ENCODE assay signal across 6 cellular contexts in genomic region chr3:50627407-50628051, GRCh38. TPM values are rescaled to one million over a fixed set of nuclear protein-coding genes. Genes with fewer than 3 reads are reported as not detected.
DNase-seq lines count a peak whose midpoint lies in the region; ATAC-seq and FAIRE-seq lines count a peak whose summit lies in the region.

No MANE protein-coding gene starts in this region.

- H3K27me3 ChIP-seq in H7 (ENCODE audit: control insufficient read depth, insufficient read depth, low read length) (no peaks in the 10 kb centered on the region), small intestine (ENCODE audit: control insufficient read depth in 2 of 2, insufficient read depth in 2 of 2, low read length in 2 of 2) (no peaks in the 10 kb centered on the region)

- H3K27ac ChIP-seq in small intestine (ENCODE audit: low read depth in 1 of 2, low read length in 1 of 2) = no peak overlapping the region

- H3K4me1 ChIP-seq in small intestine (ENCODE audit: control insufficient read depth in 2 of 2, insufficient read depth in 1 of 2, low read depth in 1 of 2, low read length in 1 of 2) = peaks cover 1 to 2% of the 10 kb centered on the region in 2 donors

- ATAC-seq in left ventricle myocardium superior (peak; percentile 86), HG02938 (IDR thresholded peaks at IDR 0.05; ENCODE audit: unreplicated experiment) (no peak)

- in situ Hi-C loops in SK-MEL-5 (cut with HindIII; ENCODE audit: low pct_unique_long_range_greater_than_20kb, low sequenced_read_pairs) = no loop called here
- in situ Hi-C loops in G401 (cut with HindIII; ENCODE audit: low sequenced_read_pairs) = no loop called here

- intact Hi-C loops in left ventricle myocardium superior (cut with micrococcal nuclease) = no loop called here

- H3K4me3 ChIP-seq in H7 (ENCODE audit: insufficient read depth, low read depth, low read length) (no peak overlapping the region), small intestine (ENCODE audit: low read depth in 1 of 2, low read length in 2 of 2) (no peak overlapping the region)

- FAIRE-seq in small intestine (lab: Jason Lieb, UNC) = no peak

- H3K36me3 ChIP-seq in H7 (replicated peaks; ENCODE audit: control insufficient read depth, insufficient read depth, low read length) = no peaks in the 10 kb centered on the region
- H3K36me3 ChIP-seq in small intestine (ENCODE audit: control insufficient read depth in 2 of 2, insufficient read depth in 2 of 2, low read length in 2 of 2) = no peaks in the 10 kb centered on the region

- 50 to 70% (median 62%) methylated on average over 6 of the region's 6 CpGs for WGBS in small intestine, 3 donors

- DNase-seq in H7 (peak; percentile 87), SK-MEL-5 (ENCODE audit: low read depth, low spot score) (peak; percentile 61), left ventricle myocardium superior (peak; percentile 65), G401 (ENCODE audit: low spot score) (no peak), small intestine (no peak)

- no peaks in the 10 kb centered on the region for H3K9me3 ChIP-seq in small intestine (ENCODE audit: control insufficient read depth, low read depth)

RNA-seq across cellular contexts. Expression of gene MAPKAPK3, which starts 10.6 kb away (rescaled TPM):
- total RNA-seq in H7 (2014; rRNA removed; shearing (Covaris generic)) = 72.5 and 73.1 TPM in 2 replicates
- total RNA-seq in SK-MEL-5 (2014; rRNA removed; shearing (Covaris generic)) = 64.8 and 66.5 TPM in 2 replicates
- polyA plus RNA-seq in SK-MEL-5 (2015; cell fraction: cytosol; rRNA removed) = 66.5 and 75.2 TPM in 2 replicates
- polyA plus RNA-seq in SK-MEL-5 (2015; cell fraction: nucleus; rRNA removed) = 21.9 and 26.9 TPM in 2 replicates
- 473 TPM for total RNA-seq in left ventricle myocardium superior
- 99.1 and 108 TPM in 2 replicates for total RNA-seq in G401 (2014; rRNA removed; shearing (Covaris generic))
- polyA plus RNA-seq in small intestine = 10 to 100 TPM; 28.2 to 34.4 (median 28.6) TPM

RNA-seq across cellular contexts. Expression of gene CISH, which starts 16.0 kb away (rescaled TPM):
- 0.96 and 1.6 TPM in 2 replicates for total RNA-seq in H7 (2014; rRNA removed; shearing (Covaris generic))
- 0.16 and 0.32 TPM in 2 replicates for total RNA-seq in SK-MEL-5 (2014; rRNA removed; shearing (Covaris generic))
- polyA plus RNA-seq in SK-MEL-5 (2015; cell fraction: cytosol; rRNA removed) = 1.8 and 2.3 TPM in 2 replicates
- 1.9 and 2.1 TPM in 2 replicates for polyA plus RNA-seq in SK-MEL-5 (2015; cell fraction: nucleus; rRNA removed)
- total RNA-seq in left ventricle myocardium superior = 10.2 TPM
- total RNA-seq in G401 (2014; rRNA removed; shearing (Covaris generic)) = 1.7 and 2.2 TPM in 2 replicates
- polyA plus RNA-seq in small intestine = 1 to 10 TPM; 4.8 to 7.8 (median 6.9) TPM

RNA-seq across cellular contexts. Expression of gene DOCK3, which starts 47.2 kb away (rescaled TPM):
- 2.0 and 3.2 TPM in 2 replicates for total RNA-seq in H7 (2014; rRNA removed; shearing (Covaris generic))
- total RNA-seq in SK-MEL-5 (2014; rRNA removed; shearing (Covaris generic)) = 0.11 and 0.26 TPM in 2 replicates
- 0.54 and 0.57 TPM in 2 replicates for polyA plus RNA-seq in SK-MEL-5 (2015; cell fraction: cytosol; rRNA removed)
- 3.2 and 3.6 TPM in 2 replicates for polyA plus RNA-seq in SK-MEL-5 (2015; cell fraction: nucleus; rRNA removed)
- 3.8 TPM for total RNA-seq in left ventricle myocardium superior
- 0.80 and 1.7 TPM in 2 replicates for total RNA-seq in G401 (2014; rRNA removed; shearing (Covaris generic))
- polyA plus RNA-seq in small intestine = under 1 TPM in 1 of 3 donors, not detected in 2; 0.34 TPM

RNA-seq across cellular contexts. Expression of gene HEMK1, which starts 58.2 kb away (rescaled TPM):
- total RNA-seq in H7 (2014; rRNA removed; shearing (Covaris generic)) = 15.5 and 19.0 TPM in 2 replicates
- total RNA-seq in SK-MEL-5 (2014; rRNA removed; shearing (Covaris generic)) = 17.7 and 18.3 TPM in 2 replicates
- 21.4 and 23.1 TPM in 2 replicates for polyA plus RNA-seq in SK-MEL-5 (2015; cell fraction: cytosol; rRNA removed)
- 80.6 and 85.4 TPM in 2 replicates for polyA plus RNA-seq in SK-MEL-5 (2015; cell fraction: nucleus; rRNA removed)
- total RNA-seq in left ventricle myocardium superior = 15.3 TPM
- 3.4 and 9.5 TPM in 2 replicates for total RNA-seq in G401 (2014; rRNA removed; shearing (Covaris generic))
- 10 to 100 TPM; 13.9 to 18.1 (median 13.9) TPM for polyA plus RNA-seq in small intestine

RNA-seq across cellular contexts. Expression of gene C3orf18, which starts 60.0 kb away (rescaled TPM):
- total RNA-seq in H7 (2014; rRNA removed; shearing (Covaris generic)) = 12.5 and 19.3 TPM in 2 replicates
- 4.0 and 4.2 TPM in 2 replicates for total RNA-seq in SK-MEL-5 (2014; rRNA removed; shearing (Covaris generic))
- polyA plus RNA-seq in SK-MEL-5 (2015; cell fraction: cytosol; rRNA removed) = 2.9 and 4.9 TPM in 2 replicates
- 9.1 and 17.7 TPM in 2 replicates for polyA plus RNA-seq in SK-MEL-5 (2015; cell fraction: nucleus; rRNA removed)
- total RNA-seq in left ventricle myocardium superior = 51.0 TPM
- 10.8 and 15.4 TPM in 2 replicates for total RNA-seq in G401 (2014; rRNA removed; shearing (Covaris generic))
- polyA plus RNA-seq in small intestine = 1 to 10 TPM; 1.1 to 3.9 (median 1.9) TPM

Comparison
In these comparisons a context has a peak if more than half of its experiments do, and no peak if none do; other contexts are left out.
1. DNase-seq: peak in H7 (single experiment), SK-MEL-5 (single experiment) and left ventricle myocardium superior (single experiment); none in G401 (single experiment) and small intestine (single experiment).